37 cellular contexts compared by ENCODE assay signal in the genomic region with DNA sequence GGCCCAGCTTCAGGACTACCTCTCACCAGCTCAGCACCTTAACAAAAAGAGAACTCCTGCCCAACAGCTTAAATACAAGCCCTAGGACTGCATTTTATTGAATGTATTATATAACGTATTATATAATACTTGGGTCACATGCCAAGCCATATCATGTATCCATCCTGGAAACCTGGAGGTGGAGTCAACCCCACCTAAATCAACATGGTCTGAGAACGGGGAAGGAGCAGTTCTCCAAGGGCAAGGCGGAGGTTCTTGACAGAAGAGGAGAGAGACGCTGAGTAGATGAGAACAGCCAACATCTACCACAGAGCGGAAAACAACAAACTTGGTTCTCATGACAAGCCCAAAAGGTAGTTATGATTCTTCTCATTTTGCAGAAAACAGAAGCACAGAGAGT.
"Had no signal": no experiment of that assay in that cellular context is flagged by ENCODE, and none has a peak within 500 bp of the region (broad histone marks: within the 10 kb centered on the region; RNA-seq: fewer than 3 reads in every experiment).

No MANE protein-coding gene starts in this region.

- H3K27ac Mint-ChIP-seq: activated B cell treated with CpG ODN at 0.5 μM for 24 hours; activated CD4-positive, alpha-beta memory T cell treated with anti-CD3 and anti-CD28 coated beads for 36 hours; activated CD4-positive, alpha-beta T cell treated with anti-CD3 and anti-CD28 coated beads, Interleukin-2, amount 10 ng/mL, durations not matched to agents 24 days and 14 days; activated CD8-positive, alpha-beta T cell treated with anti-CD3 and anti-CD28 coated beads for 36 hours; activated naive CD4-positive, alpha-beta T cell treated with anti-CD3 and anti-CD28 coated beads for 36 hours; activated naive CD4-positive, alpha-beta T cell treated with anti-CD3 and anti-CD28 coated beads, Interleukin-2, amount 50 U/mL, for 72 hours; activated naive CD8-positive, alpha-beta T cell treated with anti-CD3 and anti-CD28 coated beads for 36 hours; activated T-cell treated with anti-CD3 and anti-CD28 coated beads, Interleukin-2, amount 50 U/mL, for 72 hours; activated T-helper 1 cell treated with anti-CD3 and anti-CD28 coated beads, Interleukin-12 subunit alpha, Interleukin-12 subunit beta, Interleukin-2, Interleukin-4 antibody, amounts not matched to agents 30 ng/mL and 10 ng/mL and 1 ng/mL, durations not matched to agents 14 hours and 24 hours and 36 hours; activated T-helper 17 cell treated with anti-CD3 and anti-CD28 coated beads, Interleukin-2, amount 50 U/mL, for 72 hours; T-helper 1 cell treated with Interleukin-12 subunit alpha and Interleukin-12 subunit beta and Interleukin-4 antibody, amounts not matched to agents 30 μg/mL and 1 μg/mL, for 36 hours; T-helper 2 cell treated with Interferon-gamma antibody and Interleukin-4, amounts not matched to agents 5 μg/mL and 100 μg/mL, for 36 hours had no signal

- H3K27me3 ChIP-seq: adrenal gland, body of pancreas, breast epithelium had no signal

- ATAC-seq: activated CD8-positive, alpha-beta T cell treated with anti-CD3 and anti-CD28 coated beads for 36 hours; activated naive CD4-positive, alpha-beta T cell treated with anti-CD3 and anti-CD28 coated beads, Interleukin-2, amount 50 U/mL, for 72 hours; activated T-cell treated with anti-CD3 and anti-CD28 coated beads, Interleukin-2, amount 50 U/mL, for 4 hours; activated T-cell treated with anti-CD3 and anti-CD28 coated beads, Interleukin-2, amount 50 U/mL, for 72 hours; activated T-helper 17 cell treated with anti-CD3 and anti-CD28 coated beads, Interleukin-2, amount 50 U/mL, for 72 hours; body of pancreas had no signal

- H3K4me1 ChIP-seq: adrenal gland, body of pancreas, breast epithelium had no signal

- H3K4me1 Mint-ChIP-seq: activated B cell treated with CpG ODN at 0.5 μM for 24 hours; activated CD4-positive, alpha-beta T cell treated with anti-CD3 and anti-CD28 coated beads, Interleukin-2, amount 10 ng/mL, durations not matched to agents 24 days and 14 days; activated naive CD8-positive, alpha-beta T cell treated with anti-CD3 and anti-CD28 coated beads for 36 hours; activated T-helper 17 cell treated with anti-CD3 and anti-CD28 coated beads, Interleukin-2, amount 50 U/mL, for 72 hours had no signal

- H3K9me3 ChIP-seq: adrenal gland, body of pancreas, breast epithelium had no signal

- H3K4me3 Mint-ChIP-seq: activated B cell treated with CpG ODN at 0.5 μM for 24 hours; activated CD4-positive, alpha-beta memory T cell treated with anti-CD3 and anti-CD28 coated beads for 36 hours; activated CD4-positive, alpha-beta T cell treated with anti-CD3 and anti-CD28 coated beads, Interleukin-2, amount 10 ng/mL, durations not matched to agents 24 days and 14 days; activated CD8-positive, alpha-beta T cell treated with anti-CD3 and anti-CD28 coated beads for 36 hours; activated naive CD4-positive, alpha-beta T cell treated with anti-CD3 and anti-CD28 coated beads for 36 hours; activated naive CD8-positive, alpha-beta T cell treated with anti-CD3 and anti-CD28 coated beads for 36 hours; activated T-cell treated with anti-CD3 and anti-CD28 coated beads, Interleukin-2, amount 50 U/mL, for 4 hours; activated T-cell treated with anti-CD3 and anti-CD28 coated beads, Interleukin-2, amount 50 U/mL, for 72 hours; activated T-helper 1 cell treated with anti-CD3 and anti-CD28 coated beads, Interleukin-12 subunit alpha, Interleukin-12 subunit beta, Interleukin-2, Interleukin-4 antibody, amounts not matched to agents 30 ng/mL and 10 ng/mL and 1 ng/mL, durations not matched to agents 14 hours and 24 hours and 36 hours; activated T-helper 17 cell treated with anti-CD3 and anti-CD28 coated beads, Interleukin-2, amount 50 U/mL, for 72 hours; T-helper 1 cell treated with Interleukin-12 subunit alpha and Interleukin-12 subunit beta and Interleukin-4 antibody, amounts not matched to agents 30 μg/mL and 1 μg/mL, for 36 hours; T-helper 2 cell treated with Interferon-gamma antibody and Interleukin-4, amounts not matched to agents 5 μg/mL and 100 μg/mL, for 36 hours had no signal

- H3K9me3 Mint-ChIP-seq: activated B cell treated with CpG ODN at 0.5 μM for 24 hours; activated CD4-positive, alpha-beta memory T cell treated with anti-CD3 and anti-CD28 coated beads for 36 hours; activated CD4-positive, alpha-beta T cell treated with anti-CD3 and anti-CD28 coated beads, Interleukin-2, amount 10 ng/mL, durations not matched to agents 24 days and 14 days; activated CD8-positive, alpha-beta T cell treated with anti-CD3 and anti-CD28 coated beads for 36 hours; activated naive CD4-positive, alpha-beta T cell treated with anti-CD3 and anti-CD28 coated beads for 36 hours; activated naive CD8-positive, alpha-beta T cell treated with anti-CD3 and anti-CD28 coated beads for 36 hours; activated T-cell treated with anti-CD3 and anti-CD28 coated beads, Interleukin-2, amount 50 U/mL, for 4 hours; activated T-cell treated with anti-CD3 and anti-CD28 coated beads, Interleukin-2, amount 50 U/mL, for 72 hours; activated T-helper 1 cell treated with anti-CD3 and anti-CD28 coated beads, Interleukin-12 subunit alpha, Interleukin-12 subunit beta, Interleukin-2, Interleukin-4 antibody, amounts not matched to agents 30 ng/mL and 10 ng/mL and 1 ng/mL, durations not matched to agents 14 hours and 24 hours and 36 hours; activated T-helper 17 cell treated with anti-CD3 and anti-CD28 coated beads, Interleukin-2, amount 50 U/mL, for 72 hours; T-helper 1 cell treated with Interleukin-12 subunit alpha and Interleukin-12 subunit beta and Interleukin-4 antibody, amounts not matched to agents 30 μg/mL and 1 μg/mL, for 36 hours; T-helper 2 cell treated with Interferon-gamma antibody and Interleukin-4, amounts not matched to agents 5 μg/mL and 100 μg/mL, for 36 hours had no signal

- FAIRE-seq: astrocyte, TTC549 had no signal

- DNase-seq: activated B cell treated with CpG ODN at 0.5 μM for 24 hours; activated CD4-positive, alpha-beta memory T cell treated with anti-CD3 and anti-CD28 coated beads for 36 hours; activated CD4-positive, alpha-beta T cell treated with anti-CD3 and anti-CD28 coated beads for 4 hours; activated CD4-positive, alpha-beta T cell treated with anti-CD3 and anti-CD28 coated beads, Interleukin-2, amount 10 ng/mL, durations not matched to agents 24 days and 14 days; activated CD4-positive, alpha-beta T cell treated with anti-CD3 and anti-CD28 coated beads, Interleukin-2, amount 50 U/mL, for 1 hour; activated CD4-positive, alpha-beta T cell treated with anti-CD3 and anti-CD28 coated beads, Interleukin-2, amount 50 U/mL, for 4 hours; activated CD4-positive, CD25-positive, alpha-beta regulatory T cell treated with anti-CD3 and anti-CD28 coated beads, Interleukin-2, amount 50 U/mL, for 72 hours; activated CD8-positive, alpha-beta memory T cell treated with anti-CD3 and anti-CD28 coated beads, Interleukin-2, amount 50 U/mL, for 4 hours; activated CD8-positive, alpha-beta T cell treated with anti-CD3 and anti-CD28 coated beads for 36 hours; activated effector memory CD4-positive, alpha-beta T cell treated with anti-CD3 and anti-CD28 coated beads, Interleukin-2, amount 50 U/mL, for 16 hours; activated gamma-delta T cell treated with Interleukin-2 at 50 U/mL for 16 hours; activated naive CD4-positive, alpha-beta T cell; activated naive CD4-positive, alpha-beta T cell treated with anti-CD3 and anti-CD28 coated beads for 36 hours; activated naive CD4-positive, alpha-beta T cell treated with anti-CD3 and anti-CD28 coated beads, Interleukin-2, amount 50 U/mL, for 16 hours; activated naive CD8-positive, alpha-beta T cell treated with anti-CD3 and anti-CD28 coated beads for 36 hours; activated T-cell treated with anti-CD3 and anti-CD28 coated beads for 4 hours; activated T-cell treated with anti-CD3 and anti-CD28 coated beads, Interleukin-2, amount 50 U/mL, for 1 hour; activated T-cell treated with anti-CD3 and anti-CD28 coated beads, Interleukin-2, amount 50 U/mL, for 4 hours; activated T-cell treated with anti-CD3 and anti-CD28 coated beads, Interleukin-2, amount 50 U/mL, for 72 hours; adrenal gland; amniotic stem cell; aorta; body of pancreas; brain microvascular endothelial cell; central memory CD4-positive, alpha-beta T cell; T-helper 1 cell; T-helper 2 cell; T-helper 9 cell had no signal

- H3K4me3 ChIP-seq: adrenal gland, body of pancreas, breast epithelium had no signal

- H3K27ac ChIP-seq: adrenal gland, body of pancreas, brain microvascular endothelial cell, breast epithelium, VCaP had no signal

- H3K36me3 Mint-ChIP-seq: activated CD4-positive, alpha-beta memory T cell treated with anti-CD3 and anti-CD28 coated beads for 36 hours; activated naive CD4-positive, alpha-beta T cell treated with anti-CD3 and anti-CD28 coated beads, Interleukin-2, amount 50 U/mL, for 72 hours; activated naive CD8-positive, alpha-beta T cell treated with anti-CD3 and anti-CD28 coated beads for 36 hours had no signal

- H3K36me3 ChIP-seq: adrenal gland, brain microvascular endothelial cell, breast epithelium had no signal
